Comparison of ENCODE assay signal across 15 cellular contexts in the genomic region with DNA sequence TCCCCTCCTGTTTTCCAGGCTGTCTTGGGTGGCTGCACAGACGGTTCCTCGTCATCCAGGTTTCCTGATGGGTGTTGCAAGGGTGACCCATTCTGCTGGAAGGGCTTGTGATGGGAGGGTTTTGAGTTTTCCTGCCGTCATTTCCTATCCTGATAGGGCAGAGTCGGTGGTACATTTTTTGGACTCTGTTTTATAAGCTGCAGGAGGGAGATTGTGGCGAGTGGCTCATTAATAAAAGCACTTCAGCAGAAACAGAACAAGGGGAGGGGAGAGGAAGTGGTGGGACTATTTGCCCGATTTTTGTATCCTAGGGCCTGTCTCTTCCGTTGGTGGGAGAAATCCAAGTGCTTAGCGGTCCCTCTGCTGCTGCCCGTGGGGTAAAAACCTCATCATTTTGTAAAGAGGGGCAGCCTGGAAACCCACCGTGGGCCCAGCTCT. TPM values are rescaled to one million over a fixed set of nuclear protein-coding genes. Genes with fewer than 3 reads are reported as not detected.
DNase-seq lines count a peak whose midpoint lies in the region; ATAC-seq and TF ChIP-seq lines count a peak whose summit lies in the region.
"Had no signal": no experiment of that assay in that cellular context is flagged by ENCODE, and none has a peak within 500 bp of the region (broad histone marks: within the 10 kb centered on the region; RNA-seq: fewer than 3 reads in every experiment).

No MANE protein-coding gene starts in this region.

- no TSS peak for BruUV-seq in PC-3 (replicated peaks; lab: Mats Ljungman, UMichigan)

- H3K4me3 Mint-ChIP-seq in endothelial cell (ENCODE audit: unreplicated experiment): no peak overlapping the region
- H3K4me3 Mint-ChIP-seq: activated CD4-positive, alpha-beta T cell treated with anti-CD3 and anti-CD28 coated beads for 36 hours; activated naive CD4-positive, alpha-beta T cell treated with anti-CD3 and anti-CD28 coated beads, Interleukin-2, amount 50 U/mL, for 24 hours had no signal

- H3K27me3 Mint-ChIP-seq in endothelial cell (ENCODE audit: unreplicated experiment): peaks cover 8% of the 10 kb centered on the region

- no peak for TF ChIP-seq CTCF in PC-3 (conservative IDR thresholded peaks at IDR 0.05; ENCODE audit: low read depth, low read length)
- TF ChIP-seq CTCF in endothelial cell (IDR thresholded peaks at IDR 0.05; ENCODE audit: unreplicated experiment): no peak

- no peaks in the 10 kb centered on the region for H3K79me2 ChIP-seq in PC-3 (ENCODE audit: low read length)

- POLR2A ChIA-PET in PC-3 (lab: Charles Lee; ENCODE audit: unreplicated experiment): no interaction called here

- H3K27ac ChIP-seq in PC-3 (ENCODE audit: low read length): peak overlapping the region; percentile 88
- H3K27ac ChIP-seq: epithelial cell of prostate, PC-9 had no signal

- H3K9me3 ChIP-seq in PC-3 (ENCODE audit: low read length): no peaks in the 10 kb centered on the region
- H3K9me3 ChIP-seq: tibial artery had no signal

- no peaks in the 10 kb centered on the region for H3K36me3 ChIP-seq in PC-3 (ENCODE audit: low read depth, low read length)

- peak overlapping the region; percentile 39; the same call in 1 of the 2 replicates for H2AFZ ChIP-seq in PC-3 (ENCODE audit: low read length)
- H2AFZ ChIP-seq: PC-9 had no signal

- H3K4me3 ChIP-seq in PC-3 (ENCODE audit: low read length): peak overlapping the region; percentile 40; the same call in 1 of the 2 replicates
- H3K4me3 ChIP-seq: PC-9, tibial artery had no signal

- H3K9ac ChIP-seq in PC-3 (ENCODE audit: low read length): peak overlapping the region; percentile 60

- H3K4me1 Mint-ChIP-seq in endothelial cell (ENCODE audit: unreplicated experiment): peaks cover 56% of the 10 kb centered on the region

- H3K4me2 ChIP-seq in PC-3 (ENCODE audit: low read length): peak overlapping the region; percentile 70
- H3K4me2 ChIP-seq: PC-9 had no signal

- no peaks in the 10 kb centered on the region for H3K9me3 Mint-ChIP-seq in endothelial cell (ENCODE audit: unreplicated experiment)
- H3K9me3 Mint-ChIP-seq: activated naive CD4-positive, alpha-beta T cell treated with anti-CD3 and anti-CD28 coated beads, Interleukin-2, amount 50 U/mL, for 24 hours had no signal

- intact Hi-C loops in PC-3 (cut with micrococcal nuclease): no loop called here

- no peaks in the 10 kb centered on the region for H3K9me2 ChIP-seq in PC-3 (replicated peaks; ENCODE audit: low read length)

- H3F3A ChIP-seq in PC-3 (ENCODE audit: low read length, unreplicated experiment): no peaks in the 10 kb centered on the region

- CTCF ChIA-PET in PC-3 (lab: Charles Lee): no interaction called here

- ATAC-seq in PC-3: peak; percentile 69
- ATAC-seq: activated CD4-positive, alpha-beta T cell treated with anti-CD3 and anti-CD28 coated beads for 36 hours had no signal

- H3K27me3 ChIP-seq in PC-3 (ENCODE audit: low read length): no peaks in the 10 kb centered on the region
- H3K27me3 ChIP-seq: tibial artery had no signal

- H3K4me1 ChIP-seq in PC-3 (ENCODE audit: insufficient read depth, low read length): peaks cover 23% of the 10 kb centered on the region

- peaks cover 25% of the 10 kb centered on the region for H3K36me3 Mint-ChIP-seq in endothelial cell (ENCODE audit: low read depth, unreplicated experiment)
- H3K36me3 Mint-ChIP-seq: activated naive CD4-positive, alpha-beta T cell treated with anti-CD3 and anti-CD28 coated beads, Interleukin-2, amount 50 U/mL, for 24 hours had no signal

- DNase-seq in A172 (ENCODE audit: low spot score) (peak; percentile 47), PC-3 (peak; percentile 37), endothelial cell (ENCODE audit: low spot score) (no peak), lung microvascular endothelial cell (ENCODE audit: low read depth in 2 of 2) (peak; percentile 64 to 87), ecto neural progenitor cell (ENCODE audit: low spot score) (no peak), GOT3 (lab: John Stamatoyannopoulos, UW) (no peak), iPS-NIHi11 (ENCODE audit: low spot score) (no peak)
- DNase-seq in effector CD4-positive, alpha-beta T cell: no peak
- DNase-seq: activated CD4-positive, alpha-beta T cell treated with anti-CD3 and anti-CD28 coated beads for 36 hours; NCI-H187 treated with DMSO at 0.1 percent for 48 hours; stimulated activated CD4-positive, alpha-beta T cell treated with anti-CD3 and anti-CD28 coated beads, Interleukin-4, amount 100 ng/mL, for 1 hour; tibial artery had no signal

- peak overlapping the region; percentile 86 for H3K27ac Mint-ChIP-seq in endothelial cell (ENCODE audit: unreplicated experiment)
- H3K27ac Mint-ChIP-seq: activated CD4-positive, alpha-beta T cell treated with anti-CD3 and anti-CD28 coated beads for 36 hours; activated naive CD4-positive, alpha-beta T cell treated with anti-CD3 and anti-CD28 coated beads, Interleukin-2, amount 50 U/mL, for 24 hours had no signal

- no peaks in the 10 kb centered on the region for H4K20me1 ChIP-seq in PC-3 (ENCODE audit: low read length)

RNA-seq across cellular contexts. Expression of a gene that starts 40.0 kb away (rescaled TPM):
- 7.0 and 10.3 TPM in 2 replicates for total RNA-seq in A172 (2014; rRNA removed; shearing (Covaris generic))
- total RNA-seq in PC-3 (2014; rRNA removed): 5.1 and 6.2 TPM in 2 replicates
- total RNA-seq in endothelial cell (ENCODE audit: unreplicated experiment): 116 TPM
- 74.1 and 83.7 TPM in 2 replicates for total RNA-seq in lung microvascular endothelial cell

Comparison
In these comparisons a context has a peak if more than half of its experiments do, and no peak if none do; other contexts are left out.
1. DNase-seq: peak in A172 (single experiment), PC-3 (single experiment) and lung microvascular endothelial cell (2 of 2); none in endothelial cell (single experiment), ecto neural progenitor cell (single experiment), effector CD4-positive, alpha-beta T cell (single experiment), GOT3 (single experiment) and iPS-NIHi11 (single experiment).